Comparison of ENCODE assay signal across 1 cellular context in genomic region chr11:118229274-118229847, GRCh38.
TF ChIP-seq lines count a peak whose summit lies in the region.

No MANE protein-coding gene starts in this region.

TF ChIP-seq in endothelial cell of umbilical vein, 7 proteins besides CTCF, POLR2A, EP300 and RAD21 (continued from another document):
- TF ChIP-seq FOS (IDR thresholded peaks at IDR 0.05; ENCODE audit: borderline replicate concordance, insufficient read depth, low read length), result peak; percentile 27
